16 cellular contexts compared by ENCODE assay signal in genomic region chr10:97433430-97434001, GRCh38. TPM values are rescaled to one million over a fixed set of nuclear protein-coding genes. Genes with fewer than 3 reads are reported as not detected.
DNase-seq lines count a peak whose midpoint lies in the region; ATAC-seq and TF ChIP-seq lines count a peak whose summit lies in the region.
"Had no signal": no experiment of that assay in that cellular context is flagged by ENCODE, and none has a peak within 500 bp of the region (broad histone marks: within the 10 kb centered on the region; RNA-seq: fewer than 3 reads in every experiment).

No MANE protein-coding gene starts in this region.

- H3K36me3 Mint-ChIP-seq in activated CD4-positive, alpha-beta T cell treated with anti-CD3 and anti-CD28 coated beads for 36 hours (ENCODE audit: low read depth): peaks cover 56% of the 10 kb centered on the region
- peaks cover 55% of the 10 kb centered on the region for H3K36me3 Mint-ChIP-seq in activated CD4-positive, alpha-beta T cell treated with anti-CD3 and anti-CD28 coated beads, Interleukin-2, amount 10 ng/mL, durations not matched to agents 7 days and 5 days (ENCODE audit: low read depth)
- H3K36me3 Mint-ChIP-seq in stimulated activated memory B cell treated with anti-CD40 and anti-IgM and Interleukin-4, amounts not matched to agents 10 μg/mL and 1 μg/mL and 100 μg/mL, for 72 hours: peaks cover 30% of the 10 kb centered on the region

- H3K79me1 ChIP-seq in mesenchymal stem cell (replicated peaks; ENCODE audit: low read length, poor library complexity, severe bottlenecking): peaks cover 12% of the 10 kb centered on the region

- no peaks in the 10 kb centered on the region for H3K27me3 Mint-ChIP-seq in activated CD4-positive, alpha-beta T cell treated with anti-CD3 and anti-CD28 coated beads for 36 hours
- no peaks in the 10 kb centered on the region for H3K27me3 Mint-ChIP-seq in activated CD4-positive, alpha-beta T cell treated with anti-CD3 and anti-CD28 coated beads, Interleukin-2, amount 10 ng/mL, durations not matched to agents 7 days and 5 days
- H3K27me3 Mint-ChIP-seq in stimulated activated memory B cell treated with anti-CD40 and anti-IgM and Interleukin-4, amounts not matched to agents 10 μg/mL and 1 μg/mL and 100 μg/mL, for 72 hours: no peaks in the 10 kb centered on the region
- H3K27me3 Mint-ChIP-seq: IgD-negative memory B cell had no signal

- H3K4me3 ChIP-seq in PC-9 (no peak overlapping the region), mesenchymal stem cell (ENCODE audit: insufficient read depth in 1 of 2, low read depth in 1 of 2, low read length in 2 of 2) (no peak overlapping the region)

- peak overlapping the region; percentile 50 for H4K91ac ChIP-seq in mesenchymal stem cell (ENCODE audit: low read length)

- H3K79me2 ChIP-seq in PC-9 (ENCODE audit: low read depth): peaks cover 17% of the 10 kb centered on the region

- H3K9me3 ChIP-seq in PC-9 (ENCODE audit: insufficient read depth, low read depth) (no peaks in the 10 kb centered on the region), mesenchymal stem cell (ENCODE audit: control insufficient read depth, low read length) (no peaks in the 10 kb centered on the region)

- H3K9ac ChIP-seq in mesenchymal stem cell (ENCODE audit: low read length): no peak overlapping the region

- no TSS peak for BruUV-seq in PC-9 (replicated peaks; lab: Mats Ljungman, UMichigan)

- CTCF ChIA-PET in activated CD4-positive, alpha-beta T cell treated with anti-CD3 and anti-CD28 coated beads for 36 hours (lab: Charles Lee): interaction anchor here (0.9 to 2.9 kb wide), 2 partner anchors 10 to 21 kb away, joined by 3 to 15 read pairs; no protein-coding TSS in a partner anchor
- CTCF ChIA-PET in activated CD4-positive, alpha-beta T cell treated with anti-CD3 and anti-CD28 coated beads, Interleukin-2, amount 10 ng/mL, durations not matched to agents 7 days and 5 days (lab: Charles Lee): interaction anchor here (1.0 kb wide), 2 partner anchors 9 to 25 kb away, joined by 3 read pairs; no protein-coding TSS in a partner anchor
- CTCF ChIA-PET in PC-9 (lab: Charles Lee): no interaction called here

- 0 out of 2 replicates have a peak overlapping the region, but pooled peaks have one; percentile 23 for H3K27ac ChIP-seq in PC-9
- peak overlapping the region; percentile 64 for H3K27ac ChIP-seq in mesenchymal stem cell (ENCODE audit: low read length, poor library complexity, severe bottlenecking)
- H3K27ac ChIP-seq: C4-2B, VCaP had no signal

- intact Hi-C loops in activated CD4-positive, alpha-beta T cell treated with anti-CD3 and anti-CD28 coated beads for 36 hours (cut with DNase I, micrococcal nuclease): no loop called here
- intact Hi-C loops in PC-9 (cut with micrococcal nuclease; ENCODE audit: unreplicated experiment): no loop called here

- peaks cover 41% of the 10 kb centered on the region for H3F3A ChIP-seq in PC-9 (ENCODE audit: insufficient read depth, low read depth)

- no peak for DNase-seq in activated CD4-positive, alpha-beta T cell treated with anti-CD3 and anti-CD28 coated beads for 36 hours
- DNase-seq in activated CD4-positive, alpha-beta T cell treated with anti-CD3 and anti-CD28 coated beads, Interleukin-2, amount 10 ng/mL, durations not matched to agents 7 days and 5 days: no peak
- no peak for DNase-seq in PC-9
- no peak for DNase-seq in mesenchymal stem cell
- no peak for DNase-seq in NCI-H524 treated with DMSO at 0.1 percent for 48 hours (lab: John Stamatoyannopoulos, UW)
- DNase-seq: 8988T; activated CD8-positive, alpha-beta memory T cell treated with anti-CD3 and anti-CD28 coated beads, Interleukin-2, amount 50 U/mL, for 48 hours; DMS79 treated with DMSO at 0.1 percent for 48 hours; HFFc6; NCI-H2107; RPMI8226; substantia nigra had no signal

- H3K27me3 ChIP-seq in PC-9 (ENCODE audit: insufficient read depth, low read depth) (no peaks in the 10 kb centered on the region), mesenchymal stem cell (ENCODE audit: control insufficient read depth in 1 of 2, insufficient read depth in 1 of 2, low read length in 2 of 2) (no peaks in the 10 kb centered on the region)

- no peak overlapping the region for H2BK5ac ChIP-seq in mesenchymal stem cell (ENCODE audit: low read depth, low read length, poor library complexity, severe bottlenecking)

- peak overlapping the region; percentile 19 for H2BK120ac ChIP-seq in mesenchymal stem cell (ENCODE audit: low read depth, low read length)

- H3K23ac ChIP-seq in mesenchymal stem cell (ENCODE audit: low read length in 2 of 2): no peak overlapping the region

- H3K4ac ChIP-seq in mesenchymal stem cell (ENCODE audit: low read depth in 1 of 2, low read length in 2 of 2): no peak overlapping the region

- 96% methylated on average over 8 of the region's 9 CpGs for WGBS in mesenchymal stem cell

- H4K20me1 ChIP-seq in PC-9 (ENCODE audit: insufficient read depth): peaks cover 10% of the 10 kb centered on the region

- no peak overlapping the region for H4K8ac ChIP-seq in mesenchymal stem cell (ENCODE audit: low read length)

- H3K18ac ChIP-seq in mesenchymal stem cell (ENCODE audit: low read depth in 1 of 2, low read length in 2 of 2): no peak overlapping the region

- POLR2A ChIA-PET in activated CD4-positive, alpha-beta T cell treated with anti-CD3 and anti-CD28 coated beads for 36 hours (lab: Charles Lee): interaction anchor here (0.7 to 2.1 kb wide), 4 partner anchors 11 to 33 kb away, joined by 3 to 9 read pairs (median 4); partner anchors contain the start of gene RRP12
- POLR2A ChIA-PET in activated CD4-positive, alpha-beta T cell treated with anti-CD3 and anti-CD28 coated beads, Interleukin-2, amount 10 ng/mL, durations not matched to agents 7 days and 5 days (lab: Charles Lee): interaction anchor here (0.6 kb wide), 2 partner anchors 10 to 102 kb away, joined by 3 to 8 read pairs; no protein-coding TSS in a partner anchor
- POLR2A ChIA-PET in PC-9 (lab: Charles Lee; ENCODE audit: unreplicated experiment): no interaction called here

- H2AK5ac ChIP-seq in mesenchymal stem cell (ENCODE audit: low read length, severe bottlenecking): peak overlapping the region; percentile 36

- H3K36me3 ChIP-seq in PC-9 (ENCODE audit: low read depth) (peaks cover 6% of the 10 kb centered on the region; the same call in 1 of the 2 replicates), mesenchymal stem cell (ENCODE audit: control insufficient read depth in 1 of 2, insufficient read depth in 2 of 2, low read depth in 1 of 2, low read length in 2 of 2) (peaks cover 51 to 81% of the 10 kb centered on the region in 2 experiments)

- no peak overlapping the region for H3K4me3 Mint-ChIP-seq in activated CD4-positive, alpha-beta T cell treated with anti-CD3 and anti-CD28 coated beads for 36 hours
- H3K4me3 Mint-ChIP-seq in activated CD4-positive, alpha-beta T cell treated with anti-CD3 and anti-CD28 coated beads, Interleukin-2, amount 10 ng/mL, durations not matched to agents 7 days and 5 days: no peak overlapping the region
- H3K4me3 Mint-ChIP-seq in stimulated activated memory B cell treated with anti-CD40 and anti-IgM and Interleukin-4, amounts not matched to agents 10 μg/mL and 1 μg/mL and 100 μg/mL, for 72 hours: no peak overlapping the region
- H3K4me3 Mint-ChIP-seq: HFFc6, IgD-negative memory B cell had no signal

- H2BK12ac ChIP-seq in mesenchymal stem cell (ENCODE audit: low read length in 2 of 2): no peak overlapping the region

- H3K4me1 ChIP-seq in PC-9 (replicated peaks; ENCODE audit: insufficient read depth) (peaks cover 2% of the 10 kb centered on the region), mesenchymal stem cell (ENCODE audit: control insufficient read depth, insufficient read depth, low read depth, low read length) (peaks cover 2% of the 10 kb centered on the region)

- peak; percentile 10 for ATAC-seq in activated CD4-positive, alpha-beta T cell treated with anti-CD3 and anti-CD28 coated beads for 36 hours
- ATAC-seq in stimulated activated memory B cell treated with anti-CD40 and anti-IgM and Interleukin-4, amounts not matched to agents 10 μg/mL and 1 μg/mL and 100 μg/mL, for 72 hours: no peak

- peak overlapping the region; percentile 47 for H3K27ac Mint-ChIP-seq in activated CD4-positive, alpha-beta T cell treated with anti-CD3 and anti-CD28 coated beads for 36 hours
- H3K27ac Mint-ChIP-seq in activated CD4-positive, alpha-beta T cell treated with anti-CD3 and anti-CD28 coated beads, Interleukin-2, amount 10 ng/mL, durations not matched to agents 7 days and 5 days: no peak overlapping the region
- H3K27ac Mint-ChIP-seq in stimulated activated memory B cell treated with anti-CD40 and anti-IgM and Interleukin-4, amounts not matched to agents 10 μg/mL and 1 μg/mL and 100 μg/mL, for 72 hours: no peak overlapping the region
- H3K27ac Mint-ChIP-seq: IgD-negative memory B cell had no signal

- H3K4me2 ChIP-seq in PC-9: no peak overlapping the region
- H3K4me2 ChIP-seq in mesenchymal stem cell (ENCODE audit: low read length, poor library complexity, severe bottlenecking): no peak overlapping the region

- H3K9me3 Mint-ChIP-seq in activated CD4-positive, alpha-beta T cell treated with anti-CD3 and anti-CD28 coated beads for 36 hours (ENCODE audit: low read depth): no peaks in the 10 kb centered on the region
- H3K9me3 Mint-ChIP-seq in activated CD4-positive, alpha-beta T cell treated with anti-CD3 and anti-CD28 coated beads, Interleukin-2, amount 10 ng/mL, durations not matched to agents 7 days and 5 days: no peaks in the 10 kb centered on the region
- H3K9me3 Mint-ChIP-seq in stimulated activated memory B cell treated with anti-CD40 and anti-IgM and Interleukin-4, amounts not matched to agents 10 μg/mL and 1 μg/mL and 100 μg/mL, for 72 hours: no peaks in the 10 kb centered on the region
- H3K9me3 Mint-ChIP-seq: HFFc6, IgD-negative memory B cell had no signal

- no peak for TF ChIP-seq CTCF in PC-9 (conservative IDR thresholded peaks at IDR 0.05)

- no peak overlapping the region for H2BK15ac ChIP-seq in mesenchymal stem cell (ENCODE audit: low read depth, poor library complexity, severe bottlenecking)

- H2AFZ ChIP-seq in PC-9 (no peak overlapping the region), mesenchymal stem cell (ENCODE audit: low read depth, low read length) (no peak overlapping the region)

- H3K4me1 Mint-ChIP-seq in activated CD4-positive, alpha-beta T cell treated with anti-CD3 and anti-CD28 coated beads for 36 hours: peaks cover 18% of the 10 kb centered on the region
- peaks cover 18% of the 10 kb centered on the region for H3K4me1 Mint-ChIP-seq in activated CD4-positive, alpha-beta T cell treated with anti-CD3 and anti-CD28 coated beads, Interleukin-2, amount 10 ng/mL, durations not matched to agents 7 days and 5 days
- peaks cover 8% of the 10 kb centered on the region for H3K4me1 Mint-ChIP-seq in stimulated activated memory B cell treated with anti-CD40 and anti-IgM and Interleukin-4, amounts not matched to agents 10 μg/mL and 1 μg/mL and 100 μg/mL, for 72 hours

- no peaks in the 10 kb centered on the region for H3K9me2 ChIP-seq in PC-9 (ENCODE audit: insufficient read depth)

- no peak overlapping the region for H3K14ac ChIP-seq in mesenchymal stem cell (ENCODE audit: low read length in 2 of 2)

RNA-seq across cellular contexts. Expression of gene PGAM1, which starts 7.5 kb away (rescaled TPM):
- total RNA-seq in activated CD4-positive, alpha-beta T cell treated with anti-CD3 and anti-CD28 coated beads for 36 hours: 1,000 to 10,000 TPM; 1,151 to 1,499 TPM
- 100 to 1,000 TPM; 380 to 406 TPM for total RNA-seq in activated CD4-positive, alpha-beta T cell treated with anti-CD3 and anti-CD28 coated beads, Interleukin-2, amount 10 ng/mL, durations not matched to agents 7 days and 5 days
- 177 and 243 TPM in 2 replicates for total RNA-seq in PC-9 (2021)
- polyA plus RNA-seq in mesenchymal stem cell (2013, experiment 1 of 2): 268 TPM
- polyA plus RNA-seq in mesenchymal stem cell (2013, experiment 2 of 2): 270 TPM

RNA-seq across cellular contexts. Expression of gene EXOSC1, which starts 12.3 kb away (rescaled TPM):
- total RNA-seq in activated CD4-positive, alpha-beta T cell treated with anti-CD3 and anti-CD28 coated beads for 36 hours: 10 to 100 TPM; 52.3 to 54.2 TPM
- total RNA-seq in activated CD4-positive, alpha-beta T cell treated with anti-CD3 and anti-CD28 coated beads, Interleukin-2, amount 10 ng/mL, durations not matched to agents 7 days and 5 days: 10 to 100 TPM; 45.5 to 50.0 TPM
- total RNA-seq in PC-9 (2021): 25.4 and 27.0 TPM in 2 replicates
- 60.5 TPM for polyA plus RNA-seq in mesenchymal stem cell (2013, experiment 1 of 2)
- 56.7 TPM for polyA plus RNA-seq in mesenchymal stem cell (2013, experiment 2 of 2)

RNA-seq across cellular contexts. Expression of gene ZDHHC16, which starts 12.5 kb away (rescaled TPM):
- 10 to 100 TPM; 34.6 to 42.8 TPM for total RNA-seq in activated CD4-positive, alpha-beta T cell treated with anti-CD3 and anti-CD28 coated beads for 36 hours
- total RNA-seq in activated CD4-positive, alpha-beta T cell treated with anti-CD3 and anti-CD28 coated beads, Interleukin-2, amount 10 ng/mL, durations not matched to agents 7 days and 5 days: 10 to 100 TPM; 38.5 to 39.3 TPM
- total RNA-seq in PC-9 (2021): 29.1 and 29.6 TPM in 2 replicates
- polyA plus RNA-seq in mesenchymal stem cell (2013, experiment 1 of 2): 38.8 TPM
- polyA plus RNA-seq in mesenchymal stem cell (2013, experiment 2 of 2): 39.7 TPM

RNA-seq across cellular contexts. Expression of gene RRP12, which starts 32.4 kb away (rescaled TPM):
- 10 to 100 TPM; 45.9 to 49.4 TPM for total RNA-seq in activated CD4-positive, alpha-beta T cell treated with anti-CD3 and anti-CD28 coated beads for 36 hours
- total RNA-seq in activated CD4-positive, alpha-beta T cell treated with anti-CD3 and anti-CD28 coated beads, Interleukin-2, amount 10 ng/mL, durations not matched to agents 7 days and 5 days: 10 to 100 TPM; 20.1 to 21.6 TPM
- total RNA-seq in PC-9 (2021): 22.6 and 34.3 TPM in 2 replicates
- polyA plus RNA-seq in mesenchymal stem cell (2013, experiment 1 of 2): 8.0 TPM
- polyA plus RNA-seq in mesenchymal stem cell (2013, experiment 2 of 2): 7.5 TPM
